11 cellular contexts compared by ENCODE assay signal in genomic region chr2:183010112-183010511, GRCh38. TPM values are rescaled to one million over a fixed set of nuclear protein-coding genes. Genes with fewer than 3 reads are reported as not detected.
DNase-seq lines count a peak whose midpoint lies in the region; TF ChIP-seq lines count a peak whose summit lies in the region.
"Had no signal": no experiment of that assay in that cellular context is flagged by ENCODE, and none has a peak within 500 bp of the region (broad histone marks: within the 10 kb centered on the region; RNA-seq: fewer than 3 reads in every experiment).

No MANE protein-coding gene starts in this region.

- intact Hi-C loops in activated CD4-positive, alpha-beta memory T cell treated with anti-CD3 and anti-CD28 coated beads for 36 hours (cut with micrococcal nuclease): no loop called here
- intact Hi-C loops in PC-9 (cut with micrococcal nuclease; ENCODE audit: unreplicated experiment): no loop called here

- peaks cover 3% of the 10 kb centered on the region for H3K36me3 Mint-ChIP-seq in activated CD4-positive, alpha-beta memory T cell treated with anti-CD3 and anti-CD28 coated beads for 36 hours

- H3K9me2 ChIP-seq in PC-9 (ENCODE audit: insufficient read depth): no peaks in the 10 kb centered on the region

- peaks cover 100% of the 10 kb centered on the region for H3K79me2 ChIP-seq in PC-9 (ENCODE audit: low read depth)

- DNase-seq in EL (peak; percentile 29), NCI-H2196 treated with DMSO at 0.1 percent for 48 hours (lab: John Stamatoyannopoulos, UW; ENCODE audit: unreplicated experiment) (peak; percentile 45), ecto neural progenitor cell (ENCODE audit: low spot score) (peak; percentile 57), myocyte (ENCODE audit: low read depth) (peak; percentile 82), amygdala (lab: John Stamatoyannopoulos, UW) (no peak), PC-9 (no peak)
- DNase-seq in stimulated activated CD4-positive, alpha-beta T cell treated with anti-CD3 and anti-CD28 coated beads, Interleukin-12 subunit alpha, Interleukin-12 subunit beta, amount 100 ng/mL, for 4 hours: no peak
- no peak for DNase-seq in activated CD4-positive, alpha-beta memory T cell treated with anti-CD3 and anti-CD28 coated beads for 36 hours
- DNase-seq: occipital lobe; stimulated activated naive CD4-positive, alpha-beta T cell had no signal

- no peak overlapping the region for H2AFZ ChIP-seq in PC-9

- H3K9me3 ChIP-seq in PC-9 (ENCODE audit: insufficient read depth, low read depth): no peaks in the 10 kb centered on the region; the same call in 1 of the 2 replicates

- H3K4me3 ChIP-seq in PC-9: no peak overlapping the region

- H3K27me3 ChIP-seq in PC-9 (ENCODE audit: insufficient read depth, low read depth): no peaks in the 10 kb centered on the region

- H3K27ac Mint-ChIP-seq in activated CD4-positive, alpha-beta memory T cell treated with anti-CD3 and anti-CD28 coated beads for 36 hours: no peak overlapping the region

- H3K27ac ChIP-seq in PC-9: no peak overlapping the region
- H3K27ac ChIP-seq: HL-60 had no signal

- no TSS peak for BruUV-seq in PC-9 (replicated peaks; lab: Mats Ljungman, UMichigan)

- H3K9me3 Mint-ChIP-seq in activated CD4-positive, alpha-beta memory T cell treated with anti-CD3 and anti-CD28 coated beads for 36 hours: no peaks in the 10 kb centered on the region

- H3K27me3 Mint-ChIP-seq in activated CD4-positive, alpha-beta memory T cell treated with anti-CD3 and anti-CD28 coated beads for 36 hours: no peaks in the 10 kb centered on the region

- CTCF ChIA-PET in activated CD4-positive, alpha-beta memory T cell treated with anti-CD3 and anti-CD28 coated beads for 36 hours (lab: Charles Lee): no interaction called here
- CTCF ChIA-PET in PC-9 (lab: Charles Lee): no interaction called here

- peaks cover 2% of the 10 kb centered on the region for H3K4me1 Mint-ChIP-seq in activated CD4-positive, alpha-beta memory T cell treated with anti-CD3 and anti-CD28 coated beads for 36 hours (ENCODE audit: low read depth)

- no peak overlapping the region for H3K4me2 ChIP-seq in PC-9

- peaks cover 93% of the 10 kb centered on the region for H4K20me1 ChIP-seq in PC-9 (ENCODE audit: insufficient read depth)

- H3K4me3 Mint-ChIP-seq in activated CD4-positive, alpha-beta memory T cell treated with anti-CD3 and anti-CD28 coated beads for 36 hours: no peak overlapping the region

- H3K36me3 ChIP-seq in PC-9 (ENCODE audit: low read depth): peaks cover 29% of the 10 kb centered on the region

- no peaks in the 10 kb centered on the region for H3K4me1 ChIP-seq in PC-9 (replicated peaks; ENCODE audit: insufficient read depth)

- POLR2A ChIA-PET in activated CD4-positive, alpha-beta memory T cell treated with anti-CD3 and anti-CD28 coated beads for 36 hours (lab: Charles Lee): no interaction called here
- POLR2A ChIA-PET in PC-9 (lab: Charles Lee; ENCODE audit: unreplicated experiment): no interaction called here

- peaks cover 15% of the 10 kb centered on the region; the same call in 1 of the 2 replicates for H3F3A ChIP-seq in PC-9 (ENCODE audit: insufficient read depth, low read depth)

- no peak for TF ChIP-seq CTCF in PC-9 (conservative IDR thresholded peaks at IDR 0.05)

RNA-seq across cellular contexts. Expression of gene NCKAP1, which starts 28.1 kb away (rescaled TPM):
- 120 and 133 TPM in 2 replicates for total RNA-seq in myocyte
- polyA plus RNA-seq in myocyte (2012): 71.1 TPM
- 10 to 100 TPM; 18.8 to 21.7 TPM for total RNA-seq in activated CD4-positive, alpha-beta memory T cell treated with anti-CD3 and anti-CD28 coated beads for 36 hours
- total RNA-seq in PC-9 (2021): 274 and 308 TPM in 2 replicates

Comparison
In these comparisons a context has a peak if more than half of its experiments do, and no peak if none do; other contexts are left out.
1. DNase-seq: peak in EL (single experiment), NCI-H2196 treated with DMSO at 0.1 percent for 48 hours (single experiment), ecto neural progenitor cell (single experiment) and myocyte (single experiment); none in stimulated activated CD4-positive, alpha-beta T cell treated with anti-CD3 and anti-CD28 coated beads, Interleukin-12 subunit alpha, Interleukin-12 subunit beta, amount 100 ng/mL, for 4 hours (single experiment), amygdala (0 of 56), activated CD4-positive, alpha-beta memory T cell treated with anti-CD3 and anti-CD28 coated beads for 36 hours (single experiment) and PC-9 (0 of 2).